8 cellular contexts compared by ENCODE assay signal in the genomic region with DNA sequence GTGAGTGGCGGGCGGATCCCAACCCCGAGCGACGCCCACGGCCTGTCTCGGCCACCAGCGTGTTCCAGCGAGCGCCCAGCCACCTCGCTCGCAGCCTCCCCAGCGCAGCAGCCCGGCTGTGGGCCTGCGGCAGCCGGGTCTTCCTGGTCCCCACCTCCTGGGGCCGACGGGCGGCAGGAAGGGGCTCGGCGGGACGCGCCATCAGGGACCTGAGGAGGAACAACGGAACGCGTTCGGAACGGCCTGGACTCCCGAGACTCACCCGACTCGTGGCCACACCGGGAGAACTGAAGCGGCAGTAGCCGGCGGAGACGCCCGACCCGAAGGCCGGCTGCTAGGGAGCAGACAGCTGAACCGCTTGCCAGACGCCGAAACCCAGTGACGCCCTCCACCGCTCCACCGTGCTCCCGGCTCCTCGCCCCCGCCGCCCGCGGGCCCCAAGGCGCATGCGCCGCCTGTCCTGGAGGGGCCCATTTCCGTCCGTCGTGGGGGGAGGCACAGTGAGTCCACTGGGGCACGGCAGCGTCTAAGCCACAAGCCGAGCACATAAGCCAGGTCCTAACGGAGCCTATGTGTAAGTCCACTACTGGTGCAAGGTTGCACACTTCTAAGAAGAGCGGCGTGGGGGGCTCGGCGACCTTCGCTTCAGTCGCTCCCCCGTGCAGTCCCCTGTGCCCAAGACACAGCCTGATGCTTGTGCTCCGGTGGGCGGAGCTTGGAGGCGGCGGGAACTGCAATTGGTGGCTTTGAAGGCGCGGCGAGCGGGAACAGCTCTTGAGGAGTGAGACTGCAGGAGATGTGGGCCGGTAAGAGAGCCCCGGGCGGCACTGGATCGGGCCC. TPM values are rescaled to one million over a fixed set of nuclear protein-coding genes. Genes with fewer than 3 reads are reported as not detected.
DNase-seq lines count a peak whose midpoint lies in the region; ATAC-seq and TF ChIP-seq lines count a peak whose summit lies in the region.

A gene with protein sequence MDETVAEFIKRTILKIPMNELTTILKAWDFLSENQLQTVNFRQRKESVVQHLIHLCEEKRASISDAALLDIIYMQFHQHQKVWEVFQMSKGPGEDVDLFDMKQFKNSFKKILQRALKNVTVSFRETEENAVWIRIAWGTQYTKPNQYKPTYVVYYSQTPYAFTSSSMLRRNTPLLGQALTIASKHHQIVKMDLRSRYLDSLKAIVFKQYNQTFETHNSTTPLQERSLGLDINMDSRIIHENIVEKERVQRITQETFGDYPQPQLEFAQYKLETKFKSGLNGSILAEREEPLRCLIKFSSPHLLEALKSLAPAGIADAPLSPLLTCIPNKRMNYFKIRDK (plus strand): TSS at position 743 of the 840 bp plus-strand sequence. CDS start 4,726 bp downstream, outside the sequence.
A gene (minus strand): TSS at position 414 of the 840 bp plus-strand sequence. CDS start 9,491 bp downstream, outside the sequence.

- H3K4me3 Mint-ChIP-seq in natural killer cell treated with Interleukin-12 subunit alpha and Interleukin-12 subunit beta and Interleukin-15 and Interleukin-18, amount 100 ng/mL, for 72 hours, result peak within 1 kb of the TSS; percentile 99

- H3K27me3 ChIP-seq in HAP-1 (ENCODE audit: low read depth), result no peaks in the 10 kb centered on the region
- H3K27me3 ChIP-seq in MG63, result no peaks in the 10 kb centered on the region

- H3K4me3 ChIP-seq in HAP-1 (peak within 1 kb of the TSS; percentile 97), MG63 (peak within 1 kb of the TSS; percentile 81), fibroblast of pulmonary artery (replicated peaks; ENCODE audit: low read depth, low read length) (peak within 1 kb of the TSS; percentile 94)

- no peaks in the 10 kb centered on the region for H3K27me3 Mint-ChIP-seq in natural killer cell treated with Interleukin-12 subunit alpha and Interleukin-12 subunit beta and Interleukin-15 and Interleukin-18, amount 100 ng/mL, for 72 hours

- H3K9me3 Mint-ChIP-seq in natural killer cell treated with Interleukin-12 subunit alpha and Interleukin-12 subunit beta and Interleukin-15 and Interleukin-18, amount 100 ng/mL, for 72 hours, result no peaks in the 10 kb centered on the region

- in situ Hi-C loops in HAP-1 (cut with MboI; ENCODE audit: low sequenced_read_pairs), result no loop called here

- H3K4me1 ChIP-seq in ES-I3 (ENCODE audit: insufficient read depth, low read length) (no peaks in the 10 kb centered on the region; the same call in 1 of the 2 replicates), HAP-1 (peaks cover 14% of the 10 kb centered on the region)

- H3K36me3 ChIP-seq in ES-I3 (ENCODE audit: insufficient read depth, low read length) (no peaks in the 10 kb centered on the region), HAP-1 (replicated peaks) (peaks cover 7% of the 10 kb centered on the region), MG63 (no peaks in the 10 kb centered on the region; the same call in 1 of the 2 replicates)

- H3K4me1 Mint-ChIP-seq in natural killer cell treated with Interleukin-12 subunit alpha and Interleukin-12 subunit beta and Interleukin-15 and Interleukin-18, amount 100 ng/mL, for 72 hours (ENCODE audit: low read depth in 2 of 2), result peaks cover 42 to 45% of the 10 kb centered on the region in 2 donors

- DNase-seq in HAP-1 (ENCODE audit: low spot score in 2 of 2), result peak; percentile 93 to 98
- peak; percentile 96 for DNase-seq in MG63
- peak; percentile 98 to 99 for DNase-seq in SHP77 (lab: John Stamatoyannopoulos, UW)
- DNase-seq in activated effector memory CD4-positive, alpha-beta T cell treated with Interleukin-2 at 50 U/mL for 16 hours, result peak; percentile 98
- DNase-seq in fibroblast of pulmonary artery (ENCODE audit: low read depth), result peak; percentile 99
- DNase-seq in natural killer cell treated with Interleukin-12 subunit alpha and Interleukin-12 subunit beta and Interleukin-15 and Interleukin-18, amount 100 ng/mL, for 72 hours (ENCODE audit: low spot score), result peak; percentile 98
- peak; percentile 97 for DNase-seq in stimulated activated naive CD4-positive, alpha-beta T cell treated with Interleukin-2 at 50 U/mL for 16 hours (lab: John Stamatoyannopoulos, UW)

- peak within 1 kb of the TSS; percentile 95 to 98 for H3K27ac Mint-ChIP-seq in natural killer cell treated with Interleukin-12 subunit alpha and Interleukin-12 subunit beta and Interleukin-15 and Interleukin-18, amount 100 ng/mL, for 72 hours

- peaks cover 6% of the 10 kb centered on the region for H3K36me3 Mint-ChIP-seq in natural killer cell treated with Interleukin-12 subunit alpha and Interleukin-12 subunit beta and Interleukin-15 and Interleukin-18, amount 100 ng/mL, for 72 hours

- TF ChIP-seq CTCF in fibroblast of pulmonary artery (IDR thresholded peaks at IDR 0.05; ENCODE audit: low read length, missing control alignments), result no peak

- H3K9me3 ChIP-seq in ES-I3 (ENCODE audit: control insufficient read depth, insufficient read depth, low read length), result no peaks in the 10 kb centered on the region
- no peaks in the 10 kb centered on the region for H3K9me3 ChIP-seq in HAP-1
- H3K9me3 ChIP-seq in MG63, result no peaks in the 10 kb centered on the region

- H3K9ac ChIP-seq in ES-I3 (ENCODE audit: low read depth, low read length), result peak within 1 kb of the TSS; percentile 81

- ATAC-seq in natural killer cell treated with Interleukin-12 subunit alpha and Interleukin-12 subunit beta and Interleukin-15 and Interleukin-18, amount 100 ng/mL, for 72 hours, result peak; percentile 93 to 94

RNA-seq across cellular contexts. Expression of the first gene that starts in this region (rescaled TPM):
- total RNA-seq in MG63 (2014; rRNA removed; shearing (Covaris generic); ENCODE audit: low replicate concordance), result 68.7 and 88.9 TPM in 2 replicates
- total RNA-seq in natural killer cell treated with Interleukin-12 subunit alpha and Interleukin-12 subunit beta and Interleukin-15 and Interleukin-18, amount 100 ng/mL, for 72 hours, result 10 to 100 TPM; 27.9 to 49.5 TPM

RNA-seq across cellular contexts. Expression of the second gene that starts in this region (rescaled TPM):
- 69.6 and 184 TPM in 2 replicates for total RNA-seq in MG63 (2014; rRNA removed; shearing (Covaris generic); ENCODE audit: low replicate concordance)
- total RNA-seq in natural killer cell treated with Interleukin-12 subunit alpha and Interleukin-12 subunit beta and Interleukin-15 and Interleukin-18, amount 100 ng/mL, for 72 hours, result 100 to 1,000 TPM in 1 of 2 donors, 10 to 100 TPM in 1; 85.4 to 145 TPM

Comparison
In these comparisons a context has a peak if more than half of its experiments do, and no peak if none do; other contexts are left out.
1. Peak in every context shown above with its lines: DNase-seq, ATAC-seq and H3K4me3 ChIP-seq.